In the genomic region with DNA sequence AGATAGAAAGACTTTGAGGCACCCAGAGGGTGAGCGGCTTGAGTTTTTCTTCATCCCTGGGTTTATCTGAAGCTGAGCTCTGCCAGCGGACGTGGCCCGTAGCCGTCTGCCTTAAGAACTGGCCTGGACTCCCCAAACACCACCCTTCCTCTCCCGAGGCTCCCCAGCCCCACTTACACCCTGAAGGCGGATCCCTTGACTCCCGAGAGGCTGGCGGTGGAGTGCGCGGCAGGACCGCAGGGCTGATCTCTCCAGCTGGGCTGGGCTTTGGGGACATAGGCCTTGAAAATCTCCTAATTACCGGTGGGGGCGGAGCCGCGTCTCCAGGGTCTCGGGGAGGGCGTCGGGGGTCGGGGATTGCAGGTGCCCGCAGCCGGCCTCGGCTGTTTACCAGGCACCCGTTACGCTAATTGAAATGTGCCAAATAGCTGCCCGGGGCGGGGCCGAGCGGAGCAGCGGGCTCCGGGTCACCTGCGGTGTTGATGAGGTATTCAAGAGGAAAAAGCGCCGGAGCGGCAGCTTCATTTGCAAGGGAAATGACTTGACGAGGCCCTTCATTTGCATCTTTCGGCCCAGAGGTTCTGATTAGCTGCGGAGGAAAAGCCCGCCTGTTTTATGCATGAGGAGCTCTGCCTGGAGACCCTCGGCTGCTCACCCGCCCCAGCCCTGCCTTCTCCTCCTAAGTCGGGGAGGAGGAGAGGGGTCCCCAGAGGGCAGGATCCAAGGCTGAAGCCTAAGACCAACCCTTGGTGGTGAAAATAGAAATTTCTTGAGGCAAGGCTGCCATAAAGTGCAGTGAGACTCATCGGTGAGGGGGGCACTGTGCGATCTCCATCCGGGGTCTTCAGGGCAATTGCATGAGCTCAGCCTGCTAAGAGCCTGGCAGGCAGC, we compare ENCODE assay signal across 8 cellular contexts.
DNase-seq lines count a peak whose midpoint lies in the region; ATAC-seq and TF ChIP-seq lines count a peak whose summit lies in the region.

No MANE protein-coding gene starts in this region.

- peak; percentile 84 for ATAC-seq in CD8-positive, alpha-beta T cell
- ATAC-seq in gastroesophageal sphincter = no peak

- no peaks in the 10 kb centered on the region for H3K36me3 ChIP-seq in CD8-positive, alpha-beta T cell (ENCODE audit: insufficient read depth, low read length)
- H3K36me3 ChIP-seq in WERI-Rb-1 (no peaks in the 10 kb centered on the region), tibial nerve (no peaks in the 10 kb centered on the region), gastroesophageal sphincter (no peaks in the 10 kb centered on the region)

- no peaks in the 10 kb centered on the region for H3K27me3 ChIP-seq in CD8-positive, alpha-beta T cell (ENCODE audit: insufficient read depth, low read length)
- H3K27me3 ChIP-seq in WERI-Rb-1 (ENCODE audit: insufficient read depth, low read depth, severe bottlenecking) (no peaks in the 10 kb centered on the region), tibial nerve (peaks cover 0 to 82% of the 10 kb centered on the region in 2 donors), gastroesophageal sphincter (peaks cover 70% of the 10 kb centered on the region)

- POLR2A ChIA-PET in CD8-positive, alpha-beta T cell (lab: Charles Lee) = interaction anchor here (0.6 to 1.4 kb wide), 3 partner anchors 26 to 1170 kb away, joined by 3 to 9 read pairs (median 3); no protein-coding TSS in a partner anchor

- peak overlapping the region; percentile 85 for H3K4me3 Mint-ChIP-seq in CD8-positive, alpha-beta T cell
- H3K4me3 Mint-ChIP-seq in nephron = peak overlapping the region; percentile 75 to 81 (median 76)

- DNase-seq in CD8-positive, alpha-beta T cell = peak; percentile 18 to 75 (median 50)
- DNase-seq in NCI-H1436 (lab: John Stamatoyannopoulos, UW) (peak; percentile 99), WERI-Rb-1 (peak; percentile 92), coronary artery (ENCODE audit: low spot score) (no peak), tibial nerve (ENCODE audit: low spot score in 2 of 2) (no peak), kidney glomerular epithelial cell (lab: John Stamatoyannopoulos, UW) (no peak)

- 9 to 10% methylated on average over 27 to 36 of the region's 45 CpGs for WGBS in tibial nerve, 2 donors
- WGBS in gastroesophageal sphincter (ENCODE audit: low coverage in 1 of 2), 2 donors = 2 to 27% methylated on average over 5 to 12 of the region's 45 CpGs

- intact Hi-C loops in CD8-positive, alpha-beta T cell (cut with DNase I, micrococcal nuclease) = loop anchor here (1.0 to 5.0 kb wide), 2 partner anchors 29 to 43 kb away; no protein-coding TSS in a partner anchor

- H3K27ac ChIP-seq in CD8-positive, alpha-beta T cell (ENCODE audit: low read depth, low read length) = peak overlapping the region; percentile 37
- peak overlapping the region; percentile 81 for H3K27ac ChIP-seq in WERI-Rb-1
- H3K27ac ChIP-seq in coronary artery = no peak overlapping the region
- no peak overlapping the region for H3K27ac ChIP-seq in tibial nerve
- H3K27ac ChIP-seq in gastroesophageal sphincter = no peak overlapping the region

- no peak for TF ChIP-seq POLR2A in tibial nerve (IDR thresholded peaks at IDR 0.05)
- TF ChIP-seq POLR2A in gastroesophageal sphincter (IDR thresholded peaks at IDR 0.05) = no peak

- peaks cover 11% of the 10 kb centered on the region for H3K4me1 ChIP-seq in CD8-positive, alpha-beta T cell (ENCODE audit: insufficient read depth, low read length)
- H3K4me1 ChIP-seq in tibial nerve = peaks cover 0 to 12% (median 6%) of the 10 kb centered on the region in 4 donors
- peaks cover 0 to 16% (median 10%) of the 10 kb centered on the region in 3 donors for H3K4me1 ChIP-seq in gastroesophageal sphincter

- H3K4me1 Mint-ChIP-seq in CD8-positive, alpha-beta T cell (ENCODE audit: low read depth) = peaks cover 20% of the 10 kb centered on the region
- peaks cover 11% of the 10 kb centered on the region for H3K4me1 Mint-ChIP-seq in nephron

- H3K27me3 Mint-ChIP-seq in CD8-positive, alpha-beta T cell (ENCODE audit: low read depth) = no peaks in the 10 kb centered on the region
- peaks cover 65% of the 10 kb centered on the region for H3K27me3 Mint-ChIP-seq in nephron (ENCODE audit: low read depth)

- no peaks in the 10 kb centered on the region for H3K9me3 Mint-ChIP-seq in CD8-positive, alpha-beta T cell
- no peaks in the 10 kb centered on the region for H3K9me3 Mint-ChIP-seq in nephron

- H3K4me3 ChIP-seq in CD8-positive, alpha-beta T cell (ENCODE audit: low read depth, low read length) = peak overlapping the region; percentile 59
- H3K4me3 ChIP-seq in WERI-Rb-1 (ENCODE audit: low read depth, low read length) (peak overlapping the region; percentile 46), coronary artery (peak overlapping the region; percentile 60), tibial nerve (peak overlapping the region in 3 of 4 donors; percentile 14 to 35 (median 31)), gastroesophageal sphincter (peak overlapping the region in 1 of 2 donors; percentile 32)

- CTCF ChIA-PET in CD8-positive, alpha-beta T cell (lab: Charles Lee) = interaction anchor here (0.6 to 1.5 kb wide), 4 partner anchors 9 to 127 kb away, joined by 3 to 5 read pairs (median 4); no protein-coding TSS in a partner anchor

- no peaks in the 10 kb centered on the region for H3K9me3 ChIP-seq in CD8-positive, alpha-beta T cell (ENCODE audit: low read length)
- H3K9me3 ChIP-seq in WERI-Rb-1 (ENCODE audit: severe bottlenecking) (no peaks in the 10 kb centered on the region), tibial nerve (no peaks in the 10 kb centered on the region), gastroesophageal sphincter (no peaks in the 10 kb centered on the region)

- no peak for TF ChIP-seq CTCF in CD8-positive, alpha-beta T cell (IDR thresholded peaks at IDR 0.05)
- peak; percentile 15; the same call in 1 of the 2 replicates for TF ChIP-seq CTCF in WERI-Rb-1 (IDR thresholded peaks at IDR 0.05; ENCODE audit: low read depth, low read length)
- no peak for TF ChIP-seq CTCF in coronary artery (IDR thresholded peaks at IDR 0.05)
- TF ChIP-seq CTCF in nephron (IDR thresholded peaks at IDR 0.05; ENCODE audit: unreplicated experiment in 3 of 3) = no peak
- no peak for TF ChIP-seq CTCF in tibial nerve (IDR thresholded peaks at IDR 0.05)
- no peak for TF ChIP-seq CTCF in gastroesophageal sphincter (IDR thresholded peaks at IDR 0.05)

- no peaks in the 10 kb centered on the region for H3K36me3 Mint-ChIP-seq in CD8-positive, alpha-beta T cell
- no peaks in the 10 kb centered on the region for H3K36me3 Mint-ChIP-seq in nephron (ENCODE audit: low read depth)

- no peak for TF ChIP-seq EP300 in tibial nerve (IDR thresholded peaks at IDR 0.05)
- TF ChIP-seq EP300 in gastroesophageal sphincter (IDR thresholded peaks at IDR 0.05) = no peak

- H3K27ac Mint-ChIP-seq in CD8-positive, alpha-beta T cell = peak overlapping the region; percentile 79
- H3K27ac Mint-ChIP-seq in nephron = peak overlapping the region in 2 of 3 experiments; percentile 37 to 55

Comparison
In these comparisons a context has a peak if more than half of its experiments do, and no peak if none do; other contexts are left out.
1. DNase-seq: peak in CD8-positive, alpha-beta T cell (7 of 7), NCI-H1436 (single experiment) and WERI-Rb-1 (single experiment); none in coronary artery (single experiment), tibial nerve (0 of 2) and kidney glomerular epithelial cell (single experiment).
2. H3K27ac ChIP-seq: peak in CD8-positive, alpha-beta T cell (single experiment) and WERI-Rb-1 (single experiment); none in coronary artery (0 of 2), tibial nerve (0 of 4) and gastroesophageal sphincter (0 of 4).